ENCODE assay signal across 9 cellular contexts in genomic region chr17:50947844-50948514, GRCh38.
DNase-seq lines count a peak whose midpoint lies in the region; ATAC-seq and TF ChIP-seq lines count a peak whose summit lies in the region.
"Had no signal": no experiment of that assay in that cellular context is flagged by ENCODE, and none has a peak within 500 bp of the region (broad histone marks: within the 10 kb centered on the region; RNA-seq: fewer than 3 reads in every experiment).

No MANE protein-coding gene starts in this region.

- no peaks in the 10 kb centered on the region for H3K9me3 ChIP-seq in esophagus muscularis mucosa
- no peaks in the 10 kb centered on the region for H3K9me3 ChIP-seq in A673 (ENCODE audit: low read depth, low read length, poor library complexity, severe bottlenecking)

- H3K4me1 ChIP-seq in esophagus muscularis mucosa (peaks cover 53 to 72% (median 71%) of the 10 kb centered on the region in 4 donors), A673 (ENCODE audit: insufficient read depth, low read length, poor library complexity, severe bottlenecking) (peaks cover 31% of the 10 kb centered on the region)

- POLR2A ChIA-PET in A673 (lab: Charles Lee; ENCODE audit: low non-redundant PET) = no interaction called here

- intact Hi-C loops in esophagus muscularis mucosa (cut with DNase I) (no loop called here), A673 (cut with micrococcal nuclease; ENCODE audit: unreplicated experiment) (no loop called here)

- WGBS in esophagus muscularis mucosa = 55% methylated on average over 12 of the region's 14 CpGs

- H3K36me3 ChIP-seq in esophagus muscularis mucosa (no peaks in the 10 kb centered on the region), A673 (ENCODE audit: insufficient read depth, low read length, poor library complexity, severe bottlenecking) (no peaks in the 10 kb centered on the region)

- H3K4me3 ChIP-seq in esophagus muscularis mucosa (no peak overlapping the region), A673 (ENCODE audit: low read depth, low read length, poor library complexity, severe bottlenecking) (no peak overlapping the region)

- no peak for ATAC-seq in GM21529 (IDR thresholded peaks at IDR 0.05; ENCODE audit: unreplicated experiment)
- ATAC-seq in GM19452 (IDR thresholded peaks at IDR 0.05; ENCODE audit: unreplicated experiment) = no peak
- ATAC-seq: stimulated activated naive B cell treated with anti-CD40 and anti-IgM and Interleukin-4, amounts not matched to agents 10 μg/mL and 1 μg/mL and 100 μg/mL, for 72 hours had no signal

- TF ChIP-seq CTCF in esophagus muscularis mucosa (IDR thresholded peaks at IDR 0.05) (no peak), A673 (conservative IDR thresholded peaks at IDR 0.05; ENCODE audit: low read depth, low read length) (no peak)

- CTCF ChIA-PET in A673 (lab: Charles Lee) = interaction anchor here (0.5 to 1.1 kb wide), 2 partner anchors 9 to 126 kb away, joined by 3 read pairs; no protein-coding TSS in a partner anchor

- DNase-seq in DMS153 (lab: John Stamatoyannopoulos, UW) = peak; percentile 67
- peak; percentile 87 for DNase-seq in NCI-H510A treated with DMSO at 0.1 percent for 48 hours (lab: John Stamatoyannopoulos, UW)
- no peak for DNase-seq in esophagus muscularis mucosa (ENCODE audit: extremely low spot score)
- peak; percentile 49 for DNase-seq in pons (ENCODE audit: low spot score)
- DNase-seq in amniotic stem cell (lab: John Stamatoyannopoulos, UW) = no peak
- DNase-seq in A673 (ENCODE audit: low spot score) = no peak
- DNase-seq: stimulated activated naive B cell treated with anti-CD40 and anti-IgM and Interleukin-4, amounts not matched to agents 10 μg/mL and 1 μg/mL and 100 μg/mL, for 72 hours had no signal

- TF ChIP-seq EP300 in esophagus muscularis mucosa (IDR thresholded peaks at IDR 0.05) = no peak

- no peak for TF ChIP-seq POLR2A in esophagus muscularis mucosa (IDR thresholded peaks at IDR 0.05; ENCODE audit: low read depth)

- H3K27me3 ChIP-seq in esophagus muscularis mucosa (no peaks in the 10 kb centered on the region), A673 (replicated peaks; ENCODE audit: insufficient read depth, low read depth, low read length, poor library complexity) (no peaks in the 10 kb centered on the region)

- BruUV-seq in A673 (replicated peaks; lab: Mats Ljungman, UMichigan) = no TSS peak

- H3K27ac ChIP-seq in esophagus muscularis mucosa (replicated peaks in 1 of 4) (peak overlapping the region; percentile 89 to 90 (median 90)), A673 (ENCODE audit: low read depth, low read length, poor library complexity, severe bottlenecking) (no peak overlapping the region)

Comparison
In these comparisons a context has a peak if more than half of its experiments do, and no peak if none do; other contexts are left out.
1. DNase-seq: peak in DMS153 (single experiment), NCI-H510A treated with DMSO at 0.1 percent for 48 hours (single experiment) and pons (single experiment); none in esophagus muscularis mucosa (single experiment), amniotic stem cell (single experiment) and A673 (single experiment).